Comparison of ENCODE assay signal across 9 cellular contexts in the genomic region with DNA sequence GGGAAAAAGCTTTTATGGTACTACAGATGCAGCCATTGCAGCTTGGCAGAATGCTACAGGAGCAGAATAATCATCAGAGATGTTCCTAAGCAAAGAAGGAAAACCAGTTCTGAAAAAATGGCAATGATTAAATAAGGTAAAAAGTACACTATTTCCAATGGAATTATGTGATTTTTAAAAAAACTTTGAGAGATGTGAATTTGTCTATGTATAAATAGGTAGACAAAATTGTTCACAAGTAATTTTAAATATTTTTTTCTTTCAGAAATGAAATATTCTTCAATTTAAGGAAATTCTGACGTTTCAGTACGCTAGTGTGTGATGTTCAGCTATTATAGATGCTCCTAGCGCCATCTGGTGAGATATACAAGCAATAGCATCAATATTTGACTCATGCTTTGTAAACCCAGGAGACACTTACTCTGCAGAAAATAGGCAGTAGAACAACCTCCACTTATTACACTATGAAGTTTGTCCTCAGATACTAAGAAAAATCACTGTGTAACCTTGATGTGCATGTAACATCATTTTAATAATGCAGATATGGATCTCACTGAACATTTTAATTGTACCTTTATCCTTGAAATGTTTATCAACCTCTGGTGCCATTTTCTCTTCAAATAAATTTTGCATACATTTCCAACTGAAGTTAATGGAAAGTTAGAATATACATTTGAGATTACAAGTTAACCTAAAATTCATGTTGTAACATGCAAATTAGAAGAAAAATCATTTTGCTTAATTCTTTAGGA.
DNase-seq lines count a peak whose midpoint lies in the region; ATAC-seq, FAIRE-seq and TF ChIP-seq lines count a peak whose summit lies in the region.
"Had no signal": no experiment of that assay in that cellular context is flagged by ENCODE, and none has a peak within 500 bp of the region (broad histone marks: within the 10 kb centered on the region; RNA-seq: fewer than 3 reads in every experiment).

No MANE protein-coding gene starts in this region.

- FAIRE-seq in H54 (lab: Jason Lieb, UNC) = peak; percentile 38
- FAIRE-seq in endothelial cell of umbilical vein (lab: Jason Lieb, UNC) = peak; percentile 52

- intact Hi-C loops in endothelial cell of umbilical vein (cut with micrococcal nuclease) = loop anchor here (1.0 to 10.0 kb wide), 9 partner anchors 151 to 743 kb away; a partner anchor contains a TSS

- CTCF ChIA-PET in activated CD8-positive, alpha-beta memory T cell treated with anti-CD3 and anti-CD28 coated beads, Interleukin-2, amount 10 ng/mL, durations not matched to agents 7 days and 5 days (lab: Charles Lee) = interaction anchor here (1.1 to 3.8 kb wide), 14 partner anchors 17 to 447 kb away, joined by 3 to 63 read pairs (median 6); a partner anchor contains a TSS
- CTCF ChIA-PET in endothelial cell of umbilical vein (lab: Charles Lee) = interaction anchor here (0.6 to 3.8 kb wide), 25 partner anchors 9 to 448 kb away, joined by 3 to 293 read pairs (median 4); a partner anchor contains a TSS

- peaks cover 28% of the 10 kb centered on the region for H3K36me3 Mint-ChIP-seq in activated CD8-positive, alpha-beta memory T cell treated with anti-CD3 and anti-CD28 coated beads, Interleukin-2, amount 10 ng/mL, durations not matched to agents 7 days and 5 days

- H4K20me1 ChIP-seq in endothelial cell of umbilical vein (replicated peaks; ENCODE audit: control insufficient read depth, extremely low read depth, insufficient read depth, low read length) = no peaks in the 10 kb centered on the region

- POLR2A ChIA-PET in endothelial cell of umbilical vein (lab: Charles Lee) = interaction anchor here (1.3 kb wide), 1 partner anchor 180 kb away, joined by 4 read pairs; no protein-coding TSS in a partner anchor

- no peak for DNase-seq in activated CD8-positive, alpha-beta memory T cell treated with anti-CD3 and anti-CD28 coated beads, Interleukin-2, amount 10 ng/mL, durations not matched to agents 7 days and 5 days
- DNase-seq in activated CD8-positive, alpha-beta memory T cell treated with anti-CD3 and anti-CD28 coated beads, Interleukin-2, amount 50 U/mL, for 4 hours = no peak
- DNase-seq in H54 (ENCODE audit: insufficient read length, low spot score) (peak; percentile 18), LoVo (ENCODE audit: low spot score) (peak; percentile 91), RKO (ENCODE audit: low spot score) (peak; percentile 93), endothelial cell of umbilical vein (ENCODE audit: low read depth, low spot score) (peak; percentile 67), myocyte (ENCODE audit: low read depth) (peak; percentile 76)
- DNase-seq in activated effector memory CD4-positive, alpha-beta T cell treated with Interleukin-2 at 50 U/mL for 16 hours = no peak

- dilution Hi-C loops in endothelial cell of umbilical vein (cut with MboI; ENCODE audit: extremely low pct_ligation_motif_present, low sequenced_read_pairs) = no loop called here

- H3K36me3 ChIP-seq in endothelial cell of umbilical vein (ENCODE audit: control insufficient read depth in 2 of 2, extremely low read depth in 1 of 2, insufficient read depth in 2 of 2, low read length in 2 of 2) = no peaks in the 10 kb centered on the region

- TF ChIP-seq CTCF in endothelial cell of umbilical vein (IDR thresholded peaks at IDR 0.05; ENCODE audit: extremely low read depth in 1 of 2, insufficient read depth in 1 of 2, low read depth in 1 of 2, low read length in 2 of 2) = peak; percentile 43 to 50

- no peak overlapping the region for H3K4me3 ChIP-seq in endothelial cell of umbilical vein (replicated peaks in 1 of 3; ENCODE audit: insufficient read depth in 1 of 3, low read depth in 1 of 3, low read length in 3 of 3)

- H2AFZ ChIP-seq in endothelial cell of umbilical vein (ENCODE audit: low read depth, low read length) = peak overlapping the region; percentile 70

- H3K27me3 Mint-ChIP-seq in activated CD8-positive, alpha-beta memory T cell treated with anti-CD3 and anti-CD28 coated beads, Interleukin-2, amount 10 ng/mL, durations not matched to agents 7 days and 5 days = no peaks in the 10 kb centered on the region

- H3K4me3 Mint-ChIP-seq in activated CD8-positive, alpha-beta memory T cell treated with anti-CD3 and anti-CD28 coated beads, Interleukin-2, amount 10 ng/mL, durations not matched to agents 7 days and 5 days = no peak overlapping the region

- no TSS peak for BruUV-seq in endothelial cell of umbilical vein (replicated peaks; lab: Mats Ljungman, UMichigan)

- peak; percentile 71 for ATAC-seq in activated CD8-positive, alpha-beta memory T cell treated with anti-CD3 and anti-CD28 coated beads, Interleukin-2, amount 10 ng/mL, durations not matched to agents 7 days and 5 days

- no peak overlapping the region for H3K4me2 ChIP-seq in endothelial cell of umbilical vein (ENCODE audit: insufficient read depth, low read length)

- no peaks in the 10 kb centered on the region for H3K9me1 ChIP-seq in endothelial cell of umbilical vein (replicated peaks; ENCODE audit: control insufficient read depth, extremely low read depth, insufficient read depth, low read length)

- peaks cover 32% of the 10 kb centered on the region for H3K4me1 ChIP-seq in endothelial cell of umbilical vein (ENCODE audit: control insufficient read depth, extremely low read depth, insufficient read depth, low read length)

- TF ChIP-seq POLR2A in H54 (IDR thresholded peaks at IDR 0.05; ENCODE audit: low read depth, low read length) = no peak
- no peak for TF ChIP-seq POLR2A in endothelial cell of umbilical vein (IDR thresholded peaks at IDR 0.05; ENCODE audit: low read depth, low read length)

- H3K9me3 Mint-ChIP-seq in activated CD8-positive, alpha-beta memory T cell treated with anti-CD3 and anti-CD28 coated beads, Interleukin-2, amount 10 ng/mL, durations not matched to agents 7 days and 5 days (ENCODE audit: low read depth) = peaks cover 8% of the 10 kb centered on the region

- H3K27me3 ChIP-seq in endothelial cell of umbilical vein (ENCODE audit: control insufficient read depth in 2 of 2, insufficient read depth in 2 of 2, low read length in 2 of 2) = no peaks in the 10 kb centered on the region

- H3K79me2 ChIP-seq in endothelial cell of umbilical vein (ENCODE audit: control insufficient read depth, insufficient read depth, low read length) = no peaks in the 10 kb centered on the region

- no peak overlapping the region for H3K27ac ChIP-seq in endothelial cell of umbilical vein (ENCODE audit: insufficient read depth, low read depth, low read length)
- H3K27ac ChIP-seq: epithelial cell of prostate had no signal

- H3K27ac Mint-ChIP-seq in activated CD8-positive, alpha-beta memory T cell treated with anti-CD3 and anti-CD28 coated beads, Interleukin-2, amount 10 ng/mL, durations not matched to agents 7 days and 5 days = peak overlapping the region; percentile 56

- H3K4me1 Mint-ChIP-seq in activated CD8-positive, alpha-beta memory T cell treated with anti-CD3 and anti-CD28 coated beads, Interleukin-2, amount 10 ng/mL, durations not matched to agents 7 days and 5 days = peaks cover 46% of the 10 kb centered on the region

- H3K9ac ChIP-seq in endothelial cell of umbilical vein (replicated peaks; ENCODE audit: extremely low read depth, insufficient read depth, low read length) = no peak overlapping the region

- no peaks in the 10 kb centered on the region for H3K9me3 ChIP-seq in endothelial cell of umbilical vein (replicated peaks; ENCODE audit: control insufficient read depth, insufficient read depth, low read length)

TF ChIP-seq in endothelial cell of umbilical vein, 7 proteins besides CTCF, POLR2A, EP300 and RAD21:
- TF ChIP-seq MYC (IDR thresholded peaks at IDR 0.05; ENCODE audit: low read depth, low read length) = no peak
- TF ChIP-seq FOS (IDR thresholded peaks at IDR 0.05; ENCODE audit: borderline replicate concordance, insufficient read depth, low read length) = no peak
- no peak for TF ChIP-seq POLR2AphosphoS5 (IDR thresholded peaks at IDR 0.05; ENCODE audit: insufficient read depth, low read depth, low read length)
- no peak for TF ChIP-seq JUN (IDR thresholded peaks at IDR 0.05; ENCODE audit: borderline replicate concordance, insufficient read depth, insufficient read length, low read depth)
- TF ChIP-seq, protein P1, sequence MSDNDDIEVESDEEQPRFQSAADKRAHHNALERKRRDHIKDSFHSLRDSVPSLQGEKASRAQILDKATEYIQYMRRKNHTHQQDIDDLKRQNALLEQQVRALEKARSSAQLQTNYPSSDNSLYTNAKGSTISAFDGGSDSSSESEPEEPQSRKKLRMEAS (IDR thresholded peaks at IDR 0.05; ENCODE audit: insufficient read depth, insufficient read length) = no peak
- no peak for TF ChIP-seq GATA2 (IDR thresholded peaks at IDR 0.05; ENCODE audit: insufficient read depth, insufficient read length, low read depth, low read length)
- TF ChIP-seq EZH2 (IDR thresholded peaks at IDR 0.05; ENCODE audit: borderline replicate concordance, low read depth, low read length, severe bottlenecking) = no peak

Comparison
In these comparisons a context has a peak if more than half of its experiments do, and no peak if none do; other contexts are left out.
1. DNase-seq: peak in H54 (single experiment), LoVo (single experiment), RKO (single experiment), endothelial cell of umbilical vein (single experiment) and myocyte (single experiment); none in activated CD8-positive, alpha-beta memory T cell treated with anti-CD3 and anti-CD28 coated beads, Interleukin-2, amount 10 ng/mL, durations not matched to agents 7 days and 5 days (single experiment), activated CD8-positive, alpha-beta memory T cell treated with anti-CD3 and anti-CD28 coated beads, Interleukin-2, amount 50 U/mL, for 4 hours (single experiment) and activated effector memory CD4-positive, alpha-beta T cell treated with Interleukin-2 at 50 U/mL for 16 hours (single experiment).